35 cellular contexts compared by ENCODE assay signal in the genomic region with DNA sequence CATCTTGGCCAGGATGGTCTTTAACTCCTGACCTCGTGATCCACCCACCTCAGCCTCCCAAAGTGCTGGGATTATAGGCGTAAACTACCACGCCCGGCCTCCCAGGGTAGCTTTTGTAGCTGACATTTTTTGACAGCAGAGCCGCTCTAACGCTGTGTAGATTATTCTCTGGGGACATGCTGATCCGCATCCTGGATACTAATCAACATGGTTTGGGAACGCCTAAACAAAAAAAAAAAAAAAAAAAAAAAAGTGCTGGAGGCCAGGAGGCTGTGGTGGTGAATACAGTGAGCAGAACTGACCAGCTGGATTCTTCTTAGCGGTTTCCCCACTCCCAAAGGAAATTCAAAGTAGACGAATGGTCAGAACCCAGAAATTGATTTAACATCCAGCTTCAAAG. TPM values are rescaled to one million over a fixed set of nuclear protein-coding genes. Genes with fewer than 3 reads are reported as not detected.
"Had no signal": no experiment of that assay in that cellular context is flagged by ENCODE, and none has a peak within 500 bp of the region (broad histone marks: within the 10 kb centered on the region; RNA-seq: fewer than 3 reads in every experiment).

No MANE protein-coding gene starts in this region.

- H3K27ac ChIP-seq: brain microvascular endothelial cell, esophagus muscularis mucosa, WERI-Rb-1 had no signal

- H3K27me3 Mint-ChIP-seq: activated B cell treated with CpG ODN at 0.5 μM for 24 hours; activated CD8-positive, alpha-beta T cell treated with anti-CD3 and anti-CD28 coated beads for 36 hours; activated naive CD8-positive, alpha-beta T cell; activated T-helper 17 cell treated with anti-CD3 and anti-CD28 coated beads, Interleukin-2, amount 50 U/mL, for 72 hours; effector memory CD8-positive, alpha-beta T cell; T-helper 17 cell had no signal

- ATAC-seq: activated CD4-positive, CD25-positive, alpha-beta regulatory T cell treated with anti-CD3 and anti-CD28 coated beads, Interleukin-2, amount 50 U/mL, for 24 hours; activated CD8-positive, alpha-beta T cell treated with anti-CD3 and anti-CD28 coated beads for 36 hours; activated T-cell treated with anti-CD3 and anti-CD28 coated beads, Interleukin-2, amount 50 U/mL, for 4 hours; activated T-helper 17 cell treated with anti-CD3 and anti-CD28 coated beads, Interleukin-2, amount 50 U/mL, for 72 hours; effector memory CD8-positive, alpha-beta T cell; T-helper 17 cell had no signal

- H3K27ac Mint-ChIP-seq: activated B cell treated with CpG ODN at 0.5 μM for 24 hours; activated CD8-positive, alpha-beta T cell treated with anti-CD3 and anti-CD28 coated beads for 36 hours; activated naive CD8-positive, alpha-beta T cell; activated T-helper 17 cell treated with anti-CD3 and anti-CD28 coated beads, Interleukin-2, amount 50 U/mL, for 72 hours; T-helper 17 cell; T-helper 2 cell treated with Interferon-gamma antibody and Interleukin-4, amounts not matched to agents 5 μg/mL and 100 μg/mL, for 36 hours had no signal

- H3K9me3 Mint-ChIP-seq: activated B cell treated with CpG ODN at 0.5 μM for 24 hours; activated CD8-positive, alpha-beta T cell treated with anti-CD3 and anti-CD28 coated beads for 36 hours; activated T-cell treated with anti-CD3 and anti-CD28 coated beads, Interleukin-2, amount 50 U/mL, for 4 hours; activated T-helper 17 cell treated with anti-CD3 and anti-CD28 coated beads, Interleukin-2, amount 50 U/mL, for 72 hours; effector memory CD8-positive, alpha-beta T cell; T-helper 2 cell treated with Interferon-gamma antibody and Interleukin-4, amounts not matched to agents 5 μg/mL and 100 μg/mL, for 36 hours had no signal

- H3K27me3 ChIP-seq: brain microvascular endothelial cell, esophagus muscularis mucosa had no signal

- H3K4me3 ChIP-seq: esophagus muscularis mucosa had no signal

- H3K9me3 ChIP-seq: esophagus muscularis mucosa had no signal

- DNase-seq: activated B cell treated with CpG ODN at 0.5 μM for 24 hours; activated CD4-positive, alpha-beta T cell treated with anti-CD3 and anti-CD28 coated beads for 48 hours; activated CD4-positive, alpha-beta T cell treated with anti-CD3 and anti-CD28 coated beads, Interleukin-2, amount 50 U/mL, for 1 hour; activated CD4-positive, alpha-beta T cell treated with anti-CD3 and anti-CD28 coated beads, Interleukin-2, amount 50 U/mL, for 48 hours; activated CD8-positive, alpha-beta memory T cell treated with anti-CD3 and anti-CD28 coated beads for 24 hours; activated CD8-positive, alpha-beta T cell treated with anti-CD3 and anti-CD28 coated beads for 36 hours; activated effector memory CD4-positive, alpha-beta T cell treated with Interleukin-2 at 50 U/mL for 16 hours; activated gamma-delta T cell treated with Interleukin-2 at 50 U/mL for 16 hours; activated naive CD4-positive, alpha-beta T cell treated with anti-CD3 and anti-CD28 coated beads, Interleukin-2, amount 50 U/mL, for 16 hours; activated naive CD4-positive, alpha-beta T cell treated with Interleukin-2 at 50 U/mL for 16 hours; activated T-cell treated with anti-CD3 and anti-CD28 coated beads, Interleukin-2, amount 50 U/mL, for 4 hours; amniotic stem cell; anterior cingulate cortex; brain microvascular endothelial cell; caudate nucleus; cortex of kidney; dermis blood vessel endothelial cell; effector CD4-positive, alpha-beta T cell; effector memory CD8-positive, alpha-beta T cell; erythroblast; foreskin melanocyte; T-helper 1 cell; T-helper 17 cell; T1000; WERI-Rb-1 had no signal

- H3K4me3 Mint-ChIP-seq: activated B cell treated with CpG ODN at 0.5 μM for 24 hours; activated CD8-positive, alpha-beta T cell treated with anti-CD3 and anti-CD28 coated beads for 36 hours; activated naive CD8-positive, alpha-beta T cell; activated T-cell treated with anti-CD3 and anti-CD28 coated beads, Interleukin-2, amount 50 U/mL, for 4 hours; effector memory CD8-positive, alpha-beta T cell; T-helper 2 cell treated with Interferon-gamma antibody and Interleukin-4, amounts not matched to agents 5 μg/mL and 100 μg/mL, for 36 hours had no signal

RNA-seq across cellular contexts. Expression of a gene that starts 5.6 kb away (rescaled TPM):
- total RNA-seq: activated B cell treated with CpG ODN at 0.5 μM for 24 hours; activated CD8-positive, alpha-beta T cell treated with anti-CD3 and anti-CD28 coated beads for 36 hours; activated T-cell treated with anti-CD3 and anti-CD28 coated beads, Interleukin-2, amount 50 U/mL, for 4 hours; activated T-helper 17 cell treated with anti-CD3 and anti-CD28 coated beads, Interleukin-2, amount 50 U/mL, for 72 hours; astrocyte; bronchial epithelial cell; chondrocyte; dermis blood vessel endothelial cell; fibroblast of villous mesenchyme; T-helper 17 cell had no signal
- polyA plus RNA-seq: adipose tissue had no signal
